12 cellular contexts compared by ENCODE assay signal in genomic region chr1:79373481-79374132, GRCh38.
DNase-seq lines count a peak whose midpoint lies in the region; ATAC-seq and TF ChIP-seq lines count a peak whose summit lies in the region.
"Had no signal": no experiment of that assay in that cellular context is flagged by ENCODE, and none has a peak within 500 bp of the region (broad histone marks: within the 10 kb centered on the region; RNA-seq: fewer than 3 reads in every experiment).

No MANE protein-coding gene starts in this region.

- no peak for ATAC-seq in GM19351 (IDR thresholded peaks at IDR 0.05; ENCODE audit: unreplicated experiment)
- ATAC-seq in HG02981 (IDR thresholded peaks at IDR 0.05; ENCODE audit: unreplicated experiment) = no peak
- ATAC-seq: psoas muscle had no signal

- H3K4me3 ChIP-seq in astrocyte of the cerebellum (ENCODE audit: low read depth, low read length) = no peak overlapping the region
- H3K4me3 ChIP-seq: BLaER1 treated with 17β-estradiol and CSF1 and Interleukin-3, amounts not matched to agents 10 nM and 100 nM; psoas muscle had no signal

- TF ChIP-seq CTCF in astrocyte of the cerebellum (IDR thresholded peaks at IDR 0.05; ENCODE audit: low read depth, low read length, missing control alignments) = no peak

- DNase-seq in COR-L47 (lab: John Stamatoyannopoulos, UW) (peak; percentile 76), NCI-H1105 (lab: John Stamatoyannopoulos, UW) (peak; percentile 76), astrocyte of the cerebellum (ENCODE audit: low read depth) (peak; percentile 59), kidney tubule cell (ENCODE audit: low spot score) (peak; percentile 51), A172 (ENCODE audit: low spot score) (no peak), superior temporal gyrus (ENCODE audit: extremely low spot score) (no peak)
- DNase-seq: stimulated activated CD4-positive, alpha-beta T cell treated with anti-CD3 and anti-CD28 coated beads, Interleukin-4, amount 100 ng/mL, for 4 hours; stimulated activated naive CD4-positive, alpha-beta T cell treated with Interleukin-2 at 50 U/mL for 16 hours had no signal

- in situ Hi-C loops in astrocyte of the cerebellum (cut with HindIII; ENCODE audit: low sequenced_read_pairs) = no loop called here

Comparison
In these comparisons a context has a peak if more than half of its experiments do, and no peak if none do; other contexts are left out.
1. DNase-seq: peak in COR-L47 (single experiment), NCI-H1105 (single experiment), astrocyte of the cerebellum (single experiment) and kidney tubule cell (single experiment); none in A172 (single experiment) and superior temporal gyrus (single experiment).